ENCODE assay signal across 25 cellular contexts in genomic region chr2:123195957-123196356, GRCh38.
"Had no signal": no experiment of that assay in that cellular context is flagged by ENCODE, and none has a peak within 500 bp of the region (broad histone marks: within the 10 kb centered on the region; RNA-seq: fewer than 3 reads in every experiment).

No MANE protein-coding gene starts in this region.

- H3K4me3 ChIP-seq: pancreas, prostate gland, skin epidermis, stomach, thoracic aorta, thyroid gland, tibial nerve, upper lobe of left lung, vagina had no signal

- H3K36me3 ChIP-seq: neutrophil, pancreas, prostate gland, stomach, thoracic aorta, thyroid gland, tibial nerve, upper lobe of left lung, vagina had no signal

- H3K4me1 ChIP-seq: pancreas, prostate gland, stomach, thyroid gland, tibial nerve, upper lobe of left lung, vagina had no signal

- ATAC-seq: naive thymus-derived CD8-positive, alpha-beta T cell; natural killer cell treated with Interleukin-12 subunit alpha and Interleukin-12 subunit beta and Interleukin-15 and Interleukin-18, amount 100 ng/mL, for 72 hours; pancreas; right cardiac atrium; sciatic nerve; stimulated activated effector memory CD8-positive, alpha-beta T cell treated with anti-CD3 and anti-CD28 coated beads, Interleukin-12 subunit alpha, Interleukin-12 subunit beta, amount 100 ng/mL, for 72 hours; stimulated activated naive B cell treated with anti-CD40 and anti-IgM and Interleukin-4, amounts not matched to agents 10 μg/mL and 1 μg/mL and 100 μg/mL, for 72 hours had no signal

- H3K27ac ChIP-seq: neutrophil, pancreas, prostate gland, skin epidermis, stomach, thoracic aorta, thyroid gland, tibial nerve, upper lobe of left lung, vagina had no signal

- H3K9me3 ChIP-seq: neutrophil, pancreas, thoracic aorta, thyroid gland, tibial nerve, upper lobe of left lung, vagina had no signal

- FAIRE-seq: pancreas, urothelium cell line had no signal

- H3K27me3 ChIP-seq: neutrophil, pancreas, stomach, thyroid gland, tibial nerve, upper lobe of left lung, vagina had no signal

- DNase-seq: naive thymus-derived CD8-positive, alpha-beta T cell; nephron progenitor cell; nucleus accumbens; pancreas; right cardiac atrium; stimulated activated CD4-positive, alpha-beta T cell treated with anti-CD3 and anti-CD28 coated beads, Interleukin-15, amount 100 ng/mL, for 24 hours; stimulated activated CD4-positive, alpha-beta T cell treated with anti-CD3 and anti-CD28 coated beads, Interleukin-2, amount 100 ng/mL, for 24 hours; stimulated activated CD4-positive, alpha-beta T cell treated with anti-CD3 and anti-CD28 coated beads, Interleukin-2, amount 100 ng/mL, for 48 hours; stimulated activated CD4-positive, alpha-beta T cell treated with anti-CD3 and anti-CD28 coated beads, Interleukin-4, amount 100 ng/mL, for 24 hours; stimulated activated naive B cell treated with anti-CD40 and anti-IgM and Interleukin-4, amounts not matched to agents 10 μg/mL and 1 μg/mL and 100 μg/mL, for 72 hours; stimulated activated naive CD4-positive, alpha-beta T cell treated with Interleukin-2 at 50 U/mL for 16 hours; stomach; thyroid gland; trophoblast cell; upper lobe of left lung had no signal
